35 cellular contexts compared by ENCODE assay signal in genomic region chr20:62684986-62685385, GRCh38. TPM values are rescaled to one million over a fixed set of nuclear protein-coding genes. Genes with fewer than 3 reads are reported as not detected.
"Had no signal": no experiment of that assay in that cellular context is flagged by ENCODE, and none has a peak within 500 bp of the region (broad histone marks: within the 10 kb centered on the region; RNA-seq: fewer than 3 reads in every experiment).

No MANE protein-coding gene starts in this region.

- ATAC-seq: activated CD4-positive, CD25-positive, alpha-beta regulatory T cell treated with anti-CD3 and anti-CD28 coated beads, Interleukin-2, amount 50 U/mL, for 24 hours; activated naive CD8-positive, alpha-beta T cell treated with anti-CD3 and anti-CD28 coated beads, Interleukin-2, amount 50 U/mL, for 24 hours; WTC11 had no signal

- H2AFZ ChIP-seq: PC-9 had no signal

- H3K4me2 ChIP-seq: PC-9 had no signal

- H3K27me3 Mint-ChIP-seq: activated naive CD8-positive, alpha-beta T cell had no signal

- H3K27ac Mint-ChIP-seq: activated CD4-positive, alpha-beta memory T cell treated with anti-CD3 and anti-CD28 coated beads for 36 hours; activated CD4-positive, alpha-beta T cell treated with anti-CD3 and anti-CD28 coated beads for 36 hours; activated naive CD4-positive, alpha-beta T cell treated with anti-CD3 and anti-CD28 coated beads for 36 hours; activated naive CD8-positive, alpha-beta T cell; activated naive CD8-positive, alpha-beta T cell treated with anti-CD3 and anti-CD28 coated beads, Interleukin-2, amount 50 U/mL, for 24 hours; activated T-helper 1 cell treated with anti-CD3 and anti-CD28 coated beads, Interleukin-12 subunit alpha, Interleukin-12 subunit beta, Interleukin-2, Interleukin-4 antibody, amounts not matched to agents 30 ng/mL and 10 ng/mL and 1 ng/mL, durations not matched to agents 14 hours and 24 hours and 36 hours had no signal

- DNase-seq: activated CD4-positive, alpha-beta memory T cell treated with anti-CD3 and anti-CD28 coated beads for 36 hours; activated CD4-positive, alpha-beta T cell treated with anti-CD3 and anti-CD28 coated beads for 36 hours; activated CD4-positive, alpha-beta T cell treated with anti-CD3 and anti-CD28 coated beads, Interleukin-2, amount 50 U/mL, for 1 hour; activated CD8-positive, alpha-beta memory T cell treated with anti-CD3 and anti-CD28 coated beads, Interleukin-2, amount 50 U/mL, for 4 hours; activated gamma-delta T cell treated with Interleukin-2 at 50 U/mL for 16 hours; activated naive CD4-positive, alpha-beta T cell treated with anti-CD3 and anti-CD28 coated beads for 36 hours; activated naive CD8-positive, alpha-beta T cell treated with anti-CD3 and anti-CD28 coated beads, Interleukin-2, amount 50 U/mL, for 24 hours; activated T-cell treated with anti-CD3 and anti-CD28 coated beads for 4 hours; activated T-cell treated with anti-CD3 and anti-CD28 coated beads, Interleukin-2, amount 50 U/mL, for 4 hours; anterior cingulate cortex; brain microvascular endothelial cell; central memory CD4-positive, alpha-beta T cell; Karpas-422; KBM-7; NCI-H1105; NCI-H1436 treated with DMSO at 0.1 percent for 48 hours; NCI-H1694 treated with DMSO at 0.1 percent for 48 hours; NCI-H2029; NCI-H2107; NCI-H2171; NCI-H510A; NCI-H748 treated with DMSO at 0.1 percent for 48 hours; PC-9; SHP77; SJCRH30; T1000 had no signal

- H3K36me3 ChIP-seq: brain microvascular endothelial cell, SJCRH30 had no signal

- H3K9me3 Mint-ChIP-seq: activated CD4-positive, alpha-beta memory T cell treated with anti-CD3 and anti-CD28 coated beads for 36 hours; activated T-cell treated with anti-CD3 and anti-CD28 coated beads, Interleukin-2, amount 50 U/mL, for 4 hours had no signal

- H3K4me3 ChIP-seq: PC-9, SJCRH30, SK-N-MC had no signal

- H3K36me3 Mint-ChIP-seq: activated CD4-positive, alpha-beta memory T cell treated with anti-CD3 and anti-CD28 coated beads for 36 hours; activated naive CD8-positive, alpha-beta T cell had no signal

- H3K27ac ChIP-seq: brain microvascular endothelial cell, PC-9, RWPE1, SJCRH30, SK-N-MC had no signal

- FAIRE-seq: RCC 7860 had no signal

- H3K4me3 Mint-ChIP-seq: activated CD4-positive, alpha-beta memory T cell treated with anti-CD3 and anti-CD28 coated beads for 36 hours; activated CD4-positive, alpha-beta T cell treated with anti-CD3 and anti-CD28 coated beads for 36 hours; activated naive CD4-positive, alpha-beta T cell treated with anti-CD3 and anti-CD28 coated beads for 36 hours; activated naive CD8-positive, alpha-beta T cell; activated naive CD8-positive, alpha-beta T cell treated with anti-CD3 and anti-CD28 coated beads, Interleukin-2, amount 50 U/mL, for 24 hours; activated T-cell treated with anti-CD3 and anti-CD28 coated beads, Interleukin-2, amount 50 U/mL, for 4 hours; activated T-helper 1 cell treated with anti-CD3 and anti-CD28 coated beads, Interleukin-12 subunit alpha, Interleukin-12 subunit beta, Interleukin-2, Interleukin-4 antibody, amounts not matched to agents 30 ng/mL and 10 ng/mL and 1 ng/mL, durations not matched to agents 14 hours and 24 hours and 36 hours; WTC11 had no signal

RNA-seq across cellular contexts. Expression of gene NTSR1, which starts 23.6 kb away (rescaled TPM):
- total RNA-seq: activated CD4-positive, alpha-beta memory T cell treated with anti-CD3 and anti-CD28 coated beads for 36 hours; activated naive CD4-positive, alpha-beta T cell treated with anti-CD3 and anti-CD28 coated beads for 36 hours; activated T-helper 1 cell treated with anti-CD3 and anti-CD28 coated beads, Interleukin-12 subunit alpha, Interleukin-12 subunit beta, Interleukin-2, Interleukin-4 antibody, amounts not matched to agents 30 ng/mL and 10 ng/mL and 1 ng/mL, durations not matched to agents 14 hours and 24 hours and 36 hours; OCI-LY7; T-helper 1 cell treated with Interleukin-12 subunit alpha and Interleukin-12 subunit beta and Interleukin-4 antibody, amounts not matched to agents 30 ng/mL and 1 ng/mL, for 36 hours had no signal
